Comparison of ENCODE assay signal across 8 cellular contexts in genomic region chr9:90802534-90802933, GRCh38. TPM values are rescaled to one million over a fixed set of nuclear protein-coding genes. Genes with fewer than 3 reads are reported as not detected.
A peak's percentile ranks its signal among the peaks of the same experiment; 100 is the strongest.
DNase-seq lines count a peak whose midpoint lies in the region; ATAC-seq, FAIRE-seq and TF ChIP-seq lines count a peak whose summit lies in the region.
"Had no signal": no experiment of that assay in that cellular context is flagged by ENCODE, and none has a peak within 500 bp of the region (broad histone marks: within the 10 kb centered on the region; RNA-seq: fewer than 3 reads in every experiment).

No MANE protein-coding gene starts in this region.

- no peaks in the 10 kb centered on the region for H3F3A ChIP-seq in PC-3 (ENCODE audit: low read length, unreplicated experiment)

- H3K4me3 ChIP-seq in HCT116 (replicated peaks in 1 of 2; ENCODE audit: low read depth in 1 of 2, low read length in 2 of 2), result peak overlapping the region; percentile 50 to 57; a peak in 3 of 4 replicates
- H3K4me3 ChIP-seq in PC-3 (ENCODE audit: low read length), result peak overlapping the region; percentile 83
- peak overlapping the region in 1 of 2 donors; percentile 95 for H3K4me3 ChIP-seq in small intestine (ENCODE audit: low read depth in 1 of 2, low read length in 2 of 2)

- ATAC-seq in HCT116 (no peak), PC-3 (no peak), HG03460 (IDR thresholded peaks at IDR 0.05; ENCODE audit: unreplicated experiment) (no peak)

- H3K36me3 Mint-ChIP-seq in glutamatergic neuron (ENCODE audit: unreplicated experiment), result no peaks in the 10 kb centered on the region
- no peaks in the 10 kb centered on the region for H3K36me3 Mint-ChIP-seq in activated naive CD4-positive, alpha-beta T cell treated with anti-CD3 and anti-CD28 coated beads for 36 hours (ENCODE audit: low read depth)

- peak overlapping the region; percentile 90 for H3K4me3 Mint-ChIP-seq in glutamatergic neuron (ENCODE audit: unreplicated experiment)
- no peak overlapping the region for H3K4me3 Mint-ChIP-seq in activated naive CD4-positive, alpha-beta T cell treated with anti-CD3 and anti-CD28 coated beads for 36 hours

- H3K27ac ChIP-seq in HCT116 (ENCODE audit: low read depth, low read length), result no peak overlapping the region
- H3K27ac ChIP-seq in PC-3 (ENCODE audit: low read length), result no peak overlapping the region
- no peak overlapping the region for H3K27ac ChIP-seq in small intestine (ENCODE audit: low read depth in 1 of 2, low read length in 1 of 2)

- TF ChIP-seq CTCF in HCT116 (IDR thresholded peaks at IDR 0.05 in 2 of 3, conservative IDR thresholded peaks at IDR 0.05 in 1 of 3; ENCODE audit: borderline replicate concordance in 1 of 3, insufficient read depth in 1 of 3, low read depth in 2 of 3, low read length in 2 of 3), result no peak
- no peak for TF ChIP-seq CTCF in PC-3 (conservative IDR thresholded peaks at IDR 0.05; ENCODE audit: low read depth, low read length)
- no peak for TF ChIP-seq CTCF in glutamatergic neuron (IDR thresholded peaks at IDR 0.05; ENCODE audit: partially characterized antibody, unreplicated experiment)
- no peak for TF ChIP-seq CTCF in GM10248 (IDR thresholded peaks at IDR 0.05; ENCODE audit: control extremely low read depth, extremely low read depth, low read depth, missing control alignments)

- H3K79me2 ChIP-seq in HCT116 (ENCODE audit: insufficient read depth, low read length) (no peaks in the 10 kb centered on the region), PC-3 (ENCODE audit: low read length) (peaks cover 36% of the 10 kb centered on the region)

- RAD21 ChIA-PET in HCT116 (lab: Charles Lee; ENCODE audit: low non-redundant PET in 1 of 2, low total read pairs in 2 of 2, uncharacterized antibody in 2 of 2, unreplicated experiment in 2 of 2), result no interaction called here

- no peak overlapping the region for H3K27ac Mint-ChIP-seq in glutamatergic neuron (ENCODE audit: unreplicated experiment)
- no peak overlapping the region for H3K27ac Mint-ChIP-seq in activated naive CD4-positive, alpha-beta T cell treated with anti-CD3 and anti-CD28 coated beads for 36 hours

- TF ChIP-seq RAD21 in HCT116 (IDR thresholded peaks at IDR 0.05; ENCODE audit: low read depth), result no peak

- POLR2A ChIA-PET in HCT116 (lab: Charles Lee), result no interaction called here
- POLR2A ChIA-PET in PC-3 (lab: Charles Lee; ENCODE audit: unreplicated experiment), result no interaction called here
- POLR2A ChIA-PET in GM10248 (lab: Yijun Ruan, JAX), result no interaction called here

- H3K36me3 ChIP-seq in HCT116 (ENCODE audit: control insufficient read depth in 1 of 2, insufficient read depth in 2 of 2, low read length in 2 of 2), result no peaks in the 10 kb centered on the region
- no peaks in the 10 kb centered on the region for H3K36me3 ChIP-seq in PC-3 (ENCODE audit: low read depth, low read length)
- H3K36me3 ChIP-seq in small intestine (ENCODE audit: control insufficient read depth in 2 of 2, insufficient read depth in 2 of 2, low read length in 2 of 2), result peaks cover 0 to 2% of the 10 kb centered on the region in 2 donors

- intact Hi-C loops in HCT116 (cut with micrococcal nuclease), result no loop called here
- intact Hi-C loops in PC-3 (cut with micrococcal nuclease), result no loop called here
- intact Hi-C loops in activated naive CD4-positive, alpha-beta T cell treated with anti-CD3 and anti-CD28 coated beads for 36 hours (cut with micrococcal nuclease), result no loop called here

- no peaks in the 10 kb centered on the region for H3K9me3 ChIP-seq in HCT116 (ENCODE audit: control insufficient read depth in 1 of 2, insufficient read depth in 1 of 2, low read depth in 1 of 2, low read length in 2 of 2)
- H3K9me3 ChIP-seq in PC-3 (ENCODE audit: low read length), result no peaks in the 10 kb centered on the region
- H3K9me3 ChIP-seq in small intestine (ENCODE audit: control insufficient read depth, low read depth), result no peaks in the 10 kb centered on the region

- DNase-seq in HCT116 (ENCODE audit: low read depth, low spot score), result no peak
- DNase-seq in PC-3, result no peak
- no peak for DNase-seq in glutamatergic neuron
- peak; percentile 13 for DNase-seq in small intestine
- DNase-seq in GM10248 (ENCODE audit: extremely low spot score), result no peak
- no peak for DNase-seq in activated naive CD4-positive, alpha-beta T cell treated with anti-CD3 and anti-CD28 coated beads for 36 hours

- CTCF ChIA-PET in HCT116 (lab: Charles Lee) (no interaction called here), PC-3 (lab: Charles Lee) (interaction anchor here (0.5 kb wide), 1 partner anchor 293 kb away, joined by 6 read pairs; no protein-coding TSS in a partner anchor), GM10248 (lab: Yijun Ruan, JAX) (interaction anchor here (1.3 kb wide), 2 partner anchors 27 to 67 kb away, joined by 3 read pairs; no protein-coding TSS in a partner anchor)
- CTCF ChIA-PET in activated naive CD4-positive, alpha-beta T cell treated with anti-CD3 and anti-CD28 coated beads for 36 hours (lab: Charles Lee), result interaction anchor here (0.9 kb wide), 1 partner anchor 68 kb away, joined by 3 read pairs; no protein-coding TSS in a partner anchor

- peaks cover 12% of the 10 kb centered on the region for H3K27me3 Mint-ChIP-seq in glutamatergic neuron (ENCODE audit: unreplicated experiment)
- H3K27me3 Mint-ChIP-seq in activated naive CD4-positive, alpha-beta T cell treated with anti-CD3 and anti-CD28 coated beads for 36 hours (ENCODE audit: low read depth), result peaks cover 74% of the 10 kb centered on the region

- H3K4me1 Mint-ChIP-seq in glutamatergic neuron (ENCODE audit: low read depth, unreplicated experiment), result peaks cover 45% of the 10 kb centered on the region
- peaks cover 2% of the 10 kb centered on the region for H3K4me1 Mint-ChIP-seq in activated naive CD4-positive, alpha-beta T cell treated with anti-CD3 and anti-CD28 coated beads for 36 hours (ENCODE audit: low read depth)

- H3K27me3 ChIP-seq in HCT116 (ENCODE audit: insufficient read depth, low read length), result 0 out of 2 replicates have a peak, but pooled peaks cover 7% of the 10 kb centered on the region
- H3K27me3 ChIP-seq in PC-3 (ENCODE audit: low read length), result no peaks in the 10 kb centered on the region
- H3K27me3 ChIP-seq in small intestine (ENCODE audit: control insufficient read depth in 2 of 2, insufficient read depth in 2 of 2, low read length in 2 of 2), result no peaks in the 10 kb centered on the region

- H3K9ac ChIP-seq in HCT116 (ENCODE audit: low read length) (peak overlapping the region; percentile 46; the same call in 1 of the 2 replicates), PC-3 (ENCODE audit: low read length) (peak overlapping the region; percentile 83)

- no peak for TF ChIP-seq POLR2A in HCT116 (IDR thresholded peaks at IDR 0.05; ENCODE audit: borderline replicate concordance, extremely low read depth, insufficient read depth, insufficient read length)

- H4K20me1 ChIP-seq in HCT116 (ENCODE audit: insufficient read depth) (no peaks in the 10 kb centered on the region), PC-3 (ENCODE audit: low read length) (no peaks in the 10 kb centered on the region)

- no TSS peak for BruUV-seq in HCT116 (replicated peaks; lab: Mats Ljungman, UMichigan)
- TSS peak; percentile 35 for BruUV-seq in PC-3 (replicated peaks; lab: Mats Ljungman, UMichigan)

- H3K4me1 ChIP-seq in HCT116 (ENCODE audit: control insufficient read depth in 1 of 2, insufficient read depth in 2 of 2, low read length in 2 of 2) (peaks cover 3 to 16% of the 10 kb centered on the region in 2 experiments), PC-3 (ENCODE audit: insufficient read depth, low read length) (peaks cover 6% of the 10 kb centered on the region; the same call in 1 of the 2 replicates), small intestine (ENCODE audit: control insufficient read depth in 2 of 2, insufficient read depth in 1 of 2, low read depth in 1 of 2, low read length in 1 of 2) (peaks cover 0 to 8% of the 10 kb centered on the region in 2 donors)

- H3K4me2 ChIP-seq in HCT116 (ENCODE audit: low read length) (peak overlapping the region; percentile 75), PC-3 (ENCODE audit: low read length) (peak overlapping the region; percentile 80)

- 4 to 39% (median 25%) methylated on average over 3 of the region's 3 CpGs for WGBS in small intestine, 3 donors

- H3K9me2 ChIP-seq in HCT116 (ENCODE audit: insufficient read depth) (no peaks in the 10 kb centered on the region), PC-3 (replicated peaks; ENCODE audit: low read length) (no peaks in the 10 kb centered on the region)

- H2AFZ ChIP-seq in HCT116 (ENCODE audit: low read depth, low read length, poor library complexity, severe bottlenecking) (no peak overlapping the region), PC-3 (ENCODE audit: low read length) (peak overlapping the region; percentile 89; the same call in 1 of the 2 replicates)

- FAIRE-seq in small intestine (lab: Jason Lieb, UNC), result no peak

- H3K9me3 Mint-ChIP-seq in glutamatergic neuron (ENCODE audit: unreplicated experiment), result peaks cover 5% of the 10 kb centered on the region
- no peaks in the 10 kb centered on the region for H3K9me3 Mint-ChIP-seq in activated naive CD4-positive, alpha-beta T cell treated with anti-CD3 and anti-CD28 coated beads for 36 hours

TF ChIP-seq in HCT116, 20 proteins besides CTCF, POLR2A, EP300 and RAD21 (continues in another document):
- TF ChIP-seq SIN3A (IDR thresholded peaks at IDR 0.05; ENCODE audit: low read depth) (no peak), ZBTB33 (IDR thresholded peaks at IDR 0.05; ENCODE audit: extremely low read depth, insufficient replicate concordance, low read length) (no peak), SP1 (IDR thresholded peaks at IDR 0.05; ENCODE audit: low read depth) (no peak), SRF (IDR thresholded peaks at IDR 0.05; ENCODE audit: low read depth) (no peak), ZNF274 (IDR thresholded peaks at IDR 0.05; ENCODE audit: low read depth, low read length) (no peak)

RNA-seq across cellular contexts. Expression of gene SYK, which starts 0.9 kb away (rescaled TPM):
- total RNA-seq in HCT116 (2021; ENCODE audit: unreplicated experiment), result 9.0 TPM
- polyA plus RNA-seq in HCT116 (2012), result 2.5 and 4.8 TPM in 2 replicates
- total RNA-seq in PC-3 (2014; rRNA removed), result 12.9 and 14.6 TPM in 2 replicates
- total RNA-seq in glutamatergic neuron (ENCODE audit: unreplicated experiment), result 10.7 TPM
- 10 to 100 TPM; 29.7 to 40.9 (median 33.8) TPM for polyA plus RNA-seq in small intestine
- total RNA-seq in activated naive CD4-positive, alpha-beta T cell treated with anti-CD3 and anti-CD28 coated beads for 36 hours, result under 1 TPM; 0.07 to 0.19 TPM
- total RNA-seq: LHCN-M2 had no signal
